ENCODE assay signal across 8 cellular contexts in the genomic region with DNA sequence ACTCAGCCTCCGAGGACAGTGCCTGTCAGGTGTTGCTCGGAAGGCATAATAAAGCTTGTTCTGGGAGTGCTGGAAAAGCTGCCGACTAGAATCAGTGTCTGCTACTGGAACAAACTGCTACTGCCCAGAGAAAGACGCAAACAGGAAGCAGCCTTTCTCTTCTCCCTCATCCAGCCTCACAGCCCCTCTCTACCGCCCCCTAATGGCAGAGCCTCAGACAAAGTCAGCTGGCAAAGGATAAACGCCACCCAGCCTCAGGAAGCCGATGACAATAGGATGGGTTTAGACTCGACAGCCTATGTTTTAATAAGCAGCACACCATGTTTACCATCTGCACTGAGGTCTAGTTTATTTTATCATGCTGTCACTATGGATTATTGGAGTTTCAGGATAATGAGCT.
DNase-seq lines count a peak whose midpoint lies in the region; ATAC-seq and TF ChIP-seq lines count a peak whose summit lies in the region.

No MANE protein-coding gene starts in this region.

- ATAC-seq in left ventricle myocardium superior (peak; percentile 14), GM21825 (IDR thresholded peaks at IDR 0.05; ENCODE audit: unreplicated experiment) (no peak), GM21515 (IDR thresholded peaks at IDR 0.05; ENCODE audit: unreplicated experiment) (no peak)

- H3K36me3 ChIP-seq in Peyer's patch: no peaks in the 10 kb centered on the region
- H3K36me3 ChIP-seq in ascending aorta: no peaks in the 10 kb centered on the region

- DNase-seq in GM10266 (ENCODE audit: extremely low spot score): no peak
- DNase-seq in Peyer's patch: peak in 1 of 3 donors; percentile 52
- peak; percentile 36 for DNase-seq in left ventricle myocardium superior
- no peak for DNase-seq in ascending aorta (ENCODE audit: low spot score in 2 of 2)
- DNase-seq in coronary artery (ENCODE audit: low spot score): no peak

- TF ChIP-seq POLR2A in Peyer's patch (IDR thresholded peaks at IDR 0.05): no peak

- H3K4me3 ChIP-seq in Peyer's patch (no peak overlapping the region), ascending aorta (no peak overlapping the region), coronary artery (no peak overlapping the region)

- H3K27me3 ChIP-seq in Peyer's patch (no peaks in the 10 kb centered on the region), ascending aorta (no peaks in the 10 kb centered on the region)

- peak; percentile 68 for TF ChIP-seq CTCF in 22Rv1 (IDR thresholded peaks at IDR 0.05)
- TF ChIP-seq CTCF in GM10266 (IDR thresholded peaks at IDR 0.05; ENCODE audit: control insufficient read depth, insufficient read depth, low read depth, missing control alignments): peak; percentile 4
- peak in 4 of 6 experiments; percentile 10 to 28 (median 25) for TF ChIP-seq CTCF in Peyer's patch (IDR thresholded peaks at IDR 0.05)
- TF ChIP-seq CTCF in ascending aorta (IDR thresholded peaks at IDR 0.05): peak in 1 of 3 experiments; percentile 11
- no peak for TF ChIP-seq CTCF in coronary artery (IDR thresholded peaks at IDR 0.05)

- H3K9me3 ChIP-seq in Peyer's patch (peaks cover 0 to 6% (median 0%) of the 10 kb centered on the region in 4 donors), ascending aorta (peaks cover 0 to 14% of the 10 kb centered on the region in 2 donors)

- no peak overlapping the region for H3K27ac ChIP-seq in 22Rv1
- H3K27ac ChIP-seq in Peyer's patch: no peak overlapping the region
- H3K27ac ChIP-seq in ascending aorta: no peak overlapping the region
- H3K27ac ChIP-seq in coronary artery: no peak overlapping the region

- no peaks in the 10 kb centered on the region for H3K4me1 ChIP-seq in Peyer's patch
- no peaks in the 10 kb centered on the region for H3K4me1 ChIP-seq in ascending aorta

- intact Hi-C loops in left ventricle myocardium superior (cut with micrococcal nuclease): no loop called here
- intact Hi-C loops in ascending aorta (cut with DNase I): no loop called here
